17 cellular contexts compared by ENCODE assay signal in genomic region chr21:28444131-28444530, GRCh38.
DNase-seq lines count a peak whose midpoint lies in the region; ATAC-seq and TF ChIP-seq lines count a peak whose summit lies in the region.
"Had no signal": no experiment of that assay in that cellular context is flagged by ENCODE, and none has a peak within 500 bp of the region (broad histone marks: within the 10 kb centered on the region; RNA-seq: fewer than 3 reads in every experiment).

No MANE protein-coding gene starts in this region.

- H4K5ac ChIP-seq in H9 (ENCODE audit: insufficient read length, low read depth, low read length) = no peak overlapping the region

- H3K36me3 ChIP-seq in ACC112 (ENCODE audit: insufficient read depth, low read length) (no peaks in the 10 kb centered on the region), mesenchymal stem cell (ENCODE audit: control insufficient read depth in 1 of 2, insufficient read depth in 2 of 2, low read depth in 1 of 2, low read length in 2 of 2) (no peaks in the 10 kb centered on the region), SJCRH30 (no peaks in the 10 kb centered on the region)

- H3K14ac ChIP-seq in mesenchymal stem cell (ENCODE audit: low read length in 2 of 2) = no peak overlapping the region
- no peak overlapping the region for H3K14ac ChIP-seq in H9 (ENCODE audit: insufficient read depth, low read length)

- H3K23me2 ChIP-seq in H9 (ENCODE audit: insufficient read length, low read depth, low read length, poor library complexity, severe bottlenecking) = no peaks in the 10 kb centered on the region

- DNase-seq in HFFc6 (peak; percentile 46), cardiac fibroblast (ENCODE audit: low read depth in 2 of 2) (peak; percentile 46 to 69), mesenchymal stem cell (no peak), GDM1 (lab: John Stamatoyannopoulos, UW) (no peak), H9 (no peak), SJCRH30 (no peak)
- DNase-seq: AML-193, Caco-2, DMS53, MV-4-11, NCI-H1436, NCI-H2029 treated with DMSO at 0.1 percent for 48 hours, NCI-H510A treated with DMSO at 0.1 percent for 48 hours, RPMI8226, T-cell had no signal

- no peak overlapping the region for H2BK20ac ChIP-seq in H9 (ENCODE audit: low read depth, low read length, poor library complexity, severe bottlenecking)

- no peak overlapping the region for H2BK15ac ChIP-seq in mesenchymal stem cell (ENCODE audit: low read depth, poor library complexity, severe bottlenecking)
- no peak overlapping the region for H2BK15ac ChIP-seq in H9 (ENCODE audit: low read depth, low read length)

- H2BK120ac ChIP-seq in mesenchymal stem cell (ENCODE audit: low read depth, low read length) (no peak overlapping the region), H9 (ENCODE audit: low read depth, low read length, poor library complexity, severe bottlenecking) (no peak overlapping the region)

- H3K27ac Mint-ChIP-seq in HFFc6 (peak overlapping the region; percentile 94), H9 (no peak overlapping the region)
- H3K27ac Mint-ChIP-seq: T-cell had no signal

- H2AFZ ChIP-seq in ACC112 (ENCODE audit: low read length, unreplicated experiment) (no peak overlapping the region), mesenchymal stem cell (ENCODE audit: low read depth, low read length) (no peak overlapping the region), H9 (ENCODE audit: low read length) (no peak overlapping the region)

- H3K9ac ChIP-seq in mesenchymal stem cell (ENCODE audit: low read length) (peak overlapping the region; percentile 70), H9 (ENCODE audit: extremely low read depth, insufficient read length, low read length) (no peak overlapping the region)

- H3K4me2 ChIP-seq in mesenchymal stem cell (ENCODE audit: low read length, poor library complexity, severe bottlenecking) (no peak overlapping the region), H9 (ENCODE audit: insufficient read depth, insufficient read length, low read length) (no peak overlapping the region)

- no peak overlapping the region for H2AK5ac ChIP-seq in mesenchymal stem cell (ENCODE audit: low read length, severe bottlenecking)
- no peak overlapping the region for H2AK5ac ChIP-seq in H9 (ENCODE audit: insufficient read length, low read length)

- WGBS in mesenchymal stem cell = 100% methylated on average over 1 of the region's 2 CpGs
- WGBS in H9 (ENCODE audit: extremely low coverage, insufficient read length, low lambda C conversion rate) = no CpG with 5 or more reads among the region's 2 CpGs

- H3K4me1 ChIP-seq in ACC112 (ENCODE audit: control insufficient read depth, insufficient read depth, low read length, unreplicated experiment) (peaks cover 78% of the 10 kb centered on the region), mesenchymal stem cell (ENCODE audit: control insufficient read depth, insufficient read depth, low read depth, low read length) (no peaks in the 10 kb centered on the region), H9 (ENCODE audit: insufficient read depth, low read length) (no peaks in the 10 kb centered on the region), SJCRH30 (no peaks in the 10 kb centered on the region)
- H3K4me1 ChIP-seq: Caco-2 had no signal

- H2BK12ac ChIP-seq in mesenchymal stem cell (ENCODE audit: low read length in 2 of 2) (no peak overlapping the region), H9 (ENCODE audit: insufficient read length, low read depth, low read length) (no peak overlapping the region)

- no peak overlapping the region for H3T11ph ChIP-seq in H9 (ENCODE audit: low read length)

- H3K79me2 ChIP-seq in ACC112 (ENCODE audit: control insufficient read depth, insufficient read depth, low read length, unreplicated experiment) = no peaks in the 10 kb centered on the region
- no peaks in the 10 kb centered on the region for H3K79me2 ChIP-seq in H9 (ENCODE audit: insufficient read depth, low read length)

- no peak overlapping the region for H3K56ac ChIP-seq in H9 (ENCODE audit: insufficient read length, low read depth, low read length)

- H4K8ac ChIP-seq in mesenchymal stem cell (ENCODE audit: low read length) (no peak overlapping the region), H9 (replicated peaks; ENCODE audit: insufficient read length, low read depth, low read length) (no peak overlapping the region)

- H3K4me1 Mint-ChIP-seq in HFFc6 (ENCODE audit: low read depth) (peaks cover 98% of the 10 kb centered on the region), H9 (no peaks in the 10 kb centered on the region)
- H3K4me1 Mint-ChIP-seq: T-cell had no signal

- H3K27me3 Mint-ChIP-seq in HFFc6 (ENCODE audit: insufficient read depth) = no peaks in the 10 kb centered on the region
- H3K27me3 Mint-ChIP-seq in H9 (ENCODE audit: low read depth) = no peaks in the 10 kb centered on the region
- H3K27me3 Mint-ChIP-seq: T-cell had no signal

- H3K23ac ChIP-seq in mesenchymal stem cell (ENCODE audit: low read length in 2 of 2) (no peak overlapping the region), H9 (ENCODE audit: insufficient read length, low read depth, low read length) (no peak overlapping the region)

- ATAC-seq in HG03196 (IDR thresholded peaks at IDR 0.05; ENCODE audit: unreplicated experiment) = no peak
- ATAC-seq: T-cell had no signal

- no peaks in the 10 kb centered on the region for H3K9me3 ChIP-seq in mesenchymal stem cell (ENCODE audit: control insufficient read depth, low read length)
- no peaks in the 10 kb centered on the region for H3K9me3 ChIP-seq in H9 (ENCODE audit: control insufficient read depth, low read depth, low read length)
- H3K9me3 ChIP-seq in SJCRH30 (replicated peaks) = no peaks in the 10 kb centered on the region
- H3K9me3 ChIP-seq: Caco-2 had no signal

- H3K4ac ChIP-seq in mesenchymal stem cell (ENCODE audit: low read depth in 1 of 2, low read length in 2 of 2) = no peak overlapping the region
- H3K4ac ChIP-seq in H9 (ENCODE audit: low read depth, low read length) = no peak overlapping the region

- H2BK5ac ChIP-seq in mesenchymal stem cell (ENCODE audit: low read depth, low read length, poor library complexity, severe bottlenecking) = no peak overlapping the region
- no peak overlapping the region for H2BK5ac ChIP-seq in H9 (ENCODE audit: insufficient read length, low read length)

- H3K27me3 ChIP-seq in ACC112 (ENCODE audit: insufficient read depth, low read length) (no peaks in the 10 kb centered on the region), mesenchymal stem cell (ENCODE audit: control insufficient read depth in 1 of 2, insufficient read depth in 1 of 2, low read length in 2 of 2) (no peaks in the 10 kb centered on the region), H9 (ENCODE audit: insufficient read depth, low read length) (no peaks in the 10 kb centered on the region), SJCRH30 (no peaks in the 10 kb centered on the region)

- no peaks in the 10 kb centered on the region for H4K20me1 ChIP-seq in H9 (ENCODE audit: control insufficient read depth, insufficient read depth, insufficient read length)

- H3K4me3 Mint-ChIP-seq in HFFc6 (peak overlapping the region; percentile 9; the same call in 1 of the 2 replicates), H9 (no peak overlapping the region)
- H3K4me3 Mint-ChIP-seq: T-cell had no signal

- H3K79me1 ChIP-seq in mesenchymal stem cell (replicated peaks; ENCODE audit: low read length, poor library complexity, severe bottlenecking) (no peaks in the 10 kb centered on the region), H9 (ENCODE audit: insufficient read depth, low read depth, low read length, poor library complexity, severe bottlenecking) (no peaks in the 10 kb centered on the region)

- H4K91ac ChIP-seq in mesenchymal stem cell (ENCODE audit: low read length) (no peak overlapping the region), H9 (ENCODE audit: insufficient read length, low read depth, low read length) (no peak overlapping the region)

- no peak overlapping the region for H3K18ac ChIP-seq in mesenchymal stem cell (ENCODE audit: low read depth in 1 of 2, low read length in 2 of 2)
- no peak overlapping the region for H3K18ac ChIP-seq in H9 (ENCODE audit: insufficient read length, low read depth, low read length)

- H3K27ac ChIP-seq in ACC112 (ENCODE audit: low read depth, low read length) = peak overlapping the region; percentile 96
- no peak overlapping the region for H3K27ac ChIP-seq in mesenchymal stem cell (ENCODE audit: low read length, poor library complexity, severe bottlenecking)
- H3K27ac ChIP-seq in H9 (ENCODE audit: insufficient read length, low read depth, low read length) = no peak overlapping the region
- no peak overlapping the region for H3K27ac ChIP-seq in SJCRH30

- H3K4me3 ChIP-seq in ACC112 (ENCODE audit: low read depth, low read length) (no peak overlapping the region; the same call in 1 of the 2 replicates), cardiac fibroblast (replicated peaks in 1 of 2; ENCODE audit: low read depth in 2 of 2, low read length in 2 of 2) (no peak overlapping the region), mesenchymal stem cell (ENCODE audit: insufficient read depth in 1 of 2, low read depth in 1 of 2, low read length in 2 of 2) (no peak overlapping the region), SJCRH30 (no peak overlapping the region)

- H3K36me3 Mint-ChIP-seq in HFFc6 (ENCODE audit: low read depth) = peaks cover 24% of the 10 kb centered on the region
- peaks cover 2 to 4% (median 2%) of the 10 kb centered on the region in 3 experiments; a peak in 5 of 7 replicates for H3K36me3 Mint-ChIP-seq in H9 (ENCODE audit: insufficient read depth in 1 of 3, low read depth in 3 of 3)

- H3K9me3 Mint-ChIP-seq in HFFc6 (peaks cover 6% of the 10 kb centered on the region), H9 (peaks cover 9 to 12% of the 10 kb centered on the region in 2 experiments; a peak in 4 of 5 replicates)

- TF ChIP-seq CTCF in HFFc6 (IDR thresholded peaks at IDR 0.05) = no peak
- no peak for TF ChIP-seq CTCF in cardiac fibroblast (IDR thresholded peaks at IDR 0.05; ENCODE audit: low read depth, low read length)
- no peak for TF ChIP-seq CTCF in H9 (conservative IDR thresholded peaks at IDR 0.05)

Comparison
In these comparisons a context has a peak if more than half of its experiments do, and no peak if none do; other contexts are left out.
1. DNase-seq: peak in HFFc6 (single experiment) and cardiac fibroblast (2 of 2); none in mesenchymal stem cell (single experiment), GDM1 (single experiment), H9 (single experiment) and SJCRH30 (0 of 2).